ENCODE assay signal across 1 cellular context in the genomic region with DNA sequence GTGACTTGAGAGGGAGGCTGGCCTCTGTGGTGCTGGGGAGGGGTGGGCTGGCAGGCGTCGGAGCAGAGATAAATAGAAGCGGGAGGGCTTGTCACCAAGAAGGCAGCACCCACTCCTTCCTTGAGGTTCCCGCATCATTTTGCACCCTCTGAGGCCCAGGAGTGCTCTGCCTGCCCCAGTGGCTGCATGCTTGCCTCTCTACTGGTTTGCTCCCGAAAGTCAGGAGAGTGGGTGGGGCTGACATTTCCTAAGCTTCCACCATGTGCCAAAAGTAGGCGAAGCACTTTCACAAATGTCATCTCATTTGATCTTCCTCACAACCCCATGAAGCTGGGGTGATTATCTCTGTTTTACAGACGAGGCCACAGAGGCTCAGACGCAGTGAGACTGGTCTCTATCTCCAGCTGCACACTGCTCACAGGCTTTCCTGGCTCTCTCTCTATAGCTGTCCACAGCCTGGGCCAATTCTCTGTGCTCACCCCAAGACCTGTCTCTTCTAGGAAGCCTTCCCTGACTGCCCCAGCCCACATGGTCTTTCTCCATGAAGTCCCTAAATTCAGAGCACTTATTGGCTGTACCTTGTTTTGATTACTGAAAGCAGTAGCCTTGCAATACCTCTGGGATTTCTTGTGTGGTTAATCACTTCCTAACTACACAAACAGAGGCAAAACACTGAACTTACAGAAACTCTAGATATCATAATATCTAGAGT.
TF ChIP-seq lines count a peak whose summit lies in the region.

No MANE protein-coding gene starts in this region.

TF ChIP-seq in H1, 55 proteins besides CTCF, POLR2A, EP300 and RAD21:
- TF ChIP-seq, protein P1, sequence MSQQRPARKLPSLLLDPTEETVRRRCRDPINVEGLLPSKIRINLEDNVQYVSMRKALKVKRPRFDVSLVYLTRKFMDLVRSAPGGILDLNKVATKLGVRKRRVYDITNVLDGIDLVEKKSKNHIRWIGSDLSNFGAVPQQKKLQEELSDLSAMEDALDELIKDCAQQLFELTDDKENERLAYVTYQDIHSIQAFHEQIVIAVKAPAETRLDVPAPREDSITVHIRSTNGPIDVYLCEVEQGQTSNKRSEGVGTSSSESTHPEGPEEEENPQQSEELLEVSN (IDR thresholded peaks at IDR 0.05) = peak; percentile 11; the same call in 1 of the 2 replicates
- TF ChIP-seq TAF7 (optimal IDR thresholded peaks at IDR 0.05; ENCODE audit: borderline replicate concordance, low read depth, low read length) (no peak), GABPA (IDR thresholded peaks at IDR 0.05; ENCODE audit: borderline replicate concordance, insufficient read depth, low read length) (no peak), GTF2F1 (IDR thresholded peaks at IDR 0.05; ENCODE audit: borderline replicate concordance, low read depth, low read length) (no peak)
- TF ChIP-seq, protein P2, sequence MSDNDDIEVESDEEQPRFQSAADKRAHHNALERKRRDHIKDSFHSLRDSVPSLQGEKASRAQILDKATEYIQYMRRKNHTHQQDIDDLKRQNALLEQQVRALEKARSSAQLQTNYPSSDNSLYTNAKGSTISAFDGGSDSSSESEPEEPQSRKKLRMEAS (IDR thresholded peaks at IDR 0.05) = 0 out of 2 replicates have a peak, but pooled peaks have one; percentile 19
